19 cellular contexts compared by ENCODE assay signal in the genomic region with DNA sequence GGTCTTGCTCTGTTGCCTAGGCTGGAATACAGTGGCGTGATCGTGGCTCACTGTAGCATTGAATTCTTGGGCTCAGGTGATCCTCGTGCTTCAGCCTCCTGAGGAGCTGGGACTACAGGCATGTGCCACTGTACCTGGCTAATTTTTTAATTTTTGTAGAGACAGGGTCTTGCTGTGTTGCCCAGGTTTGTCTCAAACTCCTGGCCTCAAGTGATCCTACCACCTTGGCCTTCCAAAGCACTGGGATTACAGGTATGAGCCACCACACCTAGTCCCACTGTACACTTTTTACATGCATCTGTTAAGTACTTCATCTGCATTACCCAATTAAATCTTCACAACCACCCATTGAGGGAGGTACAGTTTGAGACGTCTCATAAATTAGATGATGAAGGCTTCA. TPM values are rescaled to one million over a fixed set of nuclear protein-coding genes. Genes with fewer than 3 reads are reported as not detected.
DNase-seq lines count a peak whose midpoint lies in the region; ATAC-seq and TF ChIP-seq lines count a peak whose summit lies in the region.
"Had no signal": no experiment of that assay in that cellular context is flagged by ENCODE, and none has a peak within 500 bp of the region (broad histone marks: within the 10 kb centered on the region; RNA-seq: fewer than 3 reads in every experiment).

No MANE protein-coding gene starts in this region.

- H3K4me1 Mint-ChIP-seq in activated naive CD8-positive, alpha-beta T cell (ENCODE audit: low read depth): peaks cover 92% of the 10 kb centered on the region
- H3K4me1 Mint-ChIP-seq in activated naive CD8-positive, alpha-beta T cell treated with anti-CD3 and anti-CD28 coated beads for 36 hours: peaks cover 73% of the 10 kb centered on the region
- H3K4me1 Mint-ChIP-seq in activated T-helper 17 cell treated with anti-CD3 and anti-CD28 coated beads, Interleukin-2, amount 50 U/mL, for 72 hours: peaks cover 43% of the 10 kb centered on the region
- H3K4me1 Mint-ChIP-seq in type B pancreatic cell (ENCODE audit: unreplicated experiment): peaks cover 22% of the 10 kb centered on the region
- H3K4me1 Mint-ChIP-seq in activated CD8-positive, alpha-beta T cell treated with anti-CD3 and anti-CD28 coated beads, Interleukin-2, amount 10 ng/mL, durations not matched to agents 7 days and 5 days (ENCODE audit: low read depth): peaks cover 29% of the 10 kb centered on the region

- no peak overlapping the region for H4K12ac ChIP-seq in trophoblast cell (ENCODE audit: low read depth, low read length)

- H3K9ac ChIP-seq in trophoblast cell (ENCODE audit: low read length): no peak overlapping the region
- H3K9ac ChIP-seq: BLaER1 had no signal

- CTCF ChIA-PET in activated CD8-positive, alpha-beta T cell treated with anti-CD3 and anti-CD28 coated beads, Interleukin-2, amount 10 ng/mL, durations not matched to agents 7 days and 5 days (lab: Charles Lee): interaction anchor here (0.9 kb wide), 1 partner anchor 12 kb away, joined by 3 read pairs; no protein-coding TSS in a partner anchor

- no CpG with 5 or more reads among the region's 4 CpGs for WGBS in trophoblast cell (ENCODE audit: extremely low coverage, insufficient coverage, insufficient read length)

- no peak overlapping the region for H2AFZ ChIP-seq in trophoblast cell (ENCODE audit: insufficient read depth, low read length, poor library complexity)

- no peak overlapping the region for H2BK120ac ChIP-seq in trophoblast cell (ENCODE audit: insufficient read depth, low read length, poor library complexity)

- no peak for ATAC-seq in activated T-helper 17 cell treated with anti-CD3 and anti-CD28 coated beads, Interleukin-2, amount 50 U/mL, for 72 hours (replicated peaks)
- ATAC-seq in activated CD8-positive, alpha-beta T cell treated with anti-CD3 and anti-CD28 coated beads, Interleukin-2, amount 10 ng/mL, durations not matched to agents 7 days and 5 days: no peak
- ATAC-seq: CD8-positive, alpha-beta T cell; HCT116 had no signal

- H2AK5ac ChIP-seq in trophoblast cell (ENCODE audit: low read length): no peak overlapping the region

- no peak overlapping the region for H3K18ac ChIP-seq in trophoblast cell (ENCODE audit: low read length)

- TF ChIP-seq CTCF in type B pancreatic cell (conservative IDR thresholded peaks at IDR 0.05): no peak

- peak overlapping the region; percentile 99 for H3K4ac ChIP-seq in trophoblast cell (ENCODE audit: low read depth, low read length)

- H3K4me1 ChIP-seq in trophoblast cell (ENCODE audit: control insufficient read depth in 1 of 2, insufficient read depth in 2 of 2, low read length in 2 of 2): peaks cover 0 to 6% of the 10 kb centered on the region in 2 experiments

- H3K36me3 ChIP-seq in trophoblast cell (ENCODE audit: control insufficient read depth in 1 of 2, insufficient read depth in 2 of 2, low read length in 2 of 2): peaks cover 5 to 8% of the 10 kb centered on the region in 2 experiments

- peaks cover 9% of the 10 kb centered on the region for H3K36me3 Mint-ChIP-seq in activated naive CD8-positive, alpha-beta T cell
- H3K36me3 Mint-ChIP-seq in activated naive CD8-positive, alpha-beta T cell treated with anti-CD3 and anti-CD28 coated beads for 36 hours: peaks cover 36% of the 10 kb centered on the region
- peaks cover 80% of the 10 kb centered on the region for H3K36me3 Mint-ChIP-seq in activated T-helper 17 cell treated with anti-CD3 and anti-CD28 coated beads, Interleukin-2, amount 50 U/mL, for 72 hours (ENCODE audit: low read depth)
- peaks cover 23% of the 10 kb centered on the region for H3K36me3 Mint-ChIP-seq in type B pancreatic cell
- H3K36me3 Mint-ChIP-seq in activated CD8-positive, alpha-beta T cell treated with anti-CD3 and anti-CD28 coated beads, Interleukin-2, amount 10 ng/mL, durations not matched to agents 7 days and 5 days (ENCODE audit: low read depth): peaks cover 28% of the 10 kb centered on the region

- H3K9me3 Mint-ChIP-seq in activated naive CD8-positive, alpha-beta T cell (ENCODE audit: low read depth): no peaks in the 10 kb centered on the region
- no peaks in the 10 kb centered on the region for H3K9me3 Mint-ChIP-seq in activated naive CD8-positive, alpha-beta T cell treated with anti-CD3 and anti-CD28 coated beads for 36 hours
- H3K9me3 Mint-ChIP-seq in activated T-helper 17 cell treated with anti-CD3 and anti-CD28 coated beads, Interleukin-2, amount 50 U/mL, for 72 hours: no peaks in the 10 kb centered on the region
- H3K9me3 Mint-ChIP-seq in type B pancreatic cell: no peaks in the 10 kb centered on the region
- no peaks in the 10 kb centered on the region for H3K9me3 Mint-ChIP-seq in activated CD8-positive, alpha-beta T cell treated with anti-CD3 and anti-CD28 coated beads, Interleukin-2, amount 10 ng/mL, durations not matched to agents 7 days and 5 days (ENCODE audit: insufficient read depth)
- H3K9me3 Mint-ChIP-seq: CD8-positive, alpha-beta T cell; HFFc6 had no signal

- no peaks in the 10 kb centered on the region for H3K27me3 ChIP-seq in trophoblast cell (ENCODE audit: insufficient read depth, low read length)
- H3K27me3 ChIP-seq: BLaER1 had no signal

- no peak overlapping the region for H3K4me3 ChIP-seq in trophoblast cell (ENCODE audit: low read depth, low read length)
- H3K4me3 ChIP-seq: BLaER1 had no signal

- H3K27ac Mint-ChIP-seq in activated naive CD8-positive, alpha-beta T cell: peak overlapping the region; percentile 69
- no peak overlapping the region for H3K27ac Mint-ChIP-seq in activated naive CD8-positive, alpha-beta T cell treated with anti-CD3 and anti-CD28 coated beads for 36 hours
- H3K27ac Mint-ChIP-seq in activated T-helper 17 cell treated with anti-CD3 and anti-CD28 coated beads, Interleukin-2, amount 50 U/mL, for 72 hours: peak overlapping the region; percentile 14
- peak overlapping the region; percentile 5 for H3K27ac Mint-ChIP-seq in type B pancreatic cell
- no peak overlapping the region for H3K27ac Mint-ChIP-seq in activated CD8-positive, alpha-beta T cell treated with anti-CD3 and anti-CD28 coated beads, Interleukin-2, amount 10 ng/mL, durations not matched to agents 7 days and 5 days
- H3K27ac Mint-ChIP-seq: CD8-positive, alpha-beta T cell; HFFc6 had no signal

- H3K79me1 ChIP-seq in trophoblast cell (ENCODE audit: low read length): no peaks in the 10 kb centered on the region

- no peak overlapping the region for H2BK12ac ChIP-seq in trophoblast cell (ENCODE audit: low read length)

- H4K8ac ChIP-seq in trophoblast cell (ENCODE audit: low read depth, low read length): no peak overlapping the region

- H3K4me3 Mint-ChIP-seq in activated naive CD8-positive, alpha-beta T cell: peak overlapping the region; percentile 0
- no peak overlapping the region for H3K4me3 Mint-ChIP-seq in activated naive CD8-positive, alpha-beta T cell treated with anti-CD3 and anti-CD28 coated beads for 36 hours
- H3K4me3 Mint-ChIP-seq in activated T-helper 17 cell treated with anti-CD3 and anti-CD28 coated beads, Interleukin-2, amount 50 U/mL, for 72 hours: no peak overlapping the region
- H3K4me3 Mint-ChIP-seq in type B pancreatic cell: no peak overlapping the region
- no peak overlapping the region for H3K4me3 Mint-ChIP-seq in activated CD8-positive, alpha-beta T cell treated with anti-CD3 and anti-CD28 coated beads, Interleukin-2, amount 10 ng/mL, durations not matched to agents 7 days and 5 days
- H3K4me3 Mint-ChIP-seq: CD8-positive, alpha-beta T cell; HFFc6 had no signal

- peaks cover 9% of the 10 kb centered on the region for H3K79me2 ChIP-seq in trophoblast cell (ENCODE audit: control insufficient read depth, insufficient read depth, low read length, poor library complexity)

- H3K14ac ChIP-seq in trophoblast cell (ENCODE audit: low read length): no peak overlapping the region

- no peak for DNase-seq in activated naive CD8-positive, alpha-beta T cell treated with anti-CD3 and anti-CD28 coated beads for 36 hours
- DNase-seq in trophoblast cell (no peak), type B pancreatic cell (ENCODE audit: extremely low spot score, unreplicated experiment) (no peak), NCI-H1048 (lab: John Stamatoyannopoulos, UW) (no peak), cortex of kidney (lab: John Stamatoyannopoulos, UW) (no peak)
- no peak for DNase-seq in activated CD8-positive, alpha-beta T cell treated with anti-CD3 and anti-CD28 coated beads, Interleukin-2, amount 10 ng/mL, durations not matched to agents 7 days and 5 days
- DNase-seq: 8988T; Calu3; CD8-positive, alpha-beta T cell; DMS79 treated with DMSO at 0.1 percent for 48 hours; GF-D8; GOT3; H7; HFFc6 had no signal

- H4K91ac ChIP-seq in trophoblast cell (ENCODE audit: low read depth, low read length): no peak overlapping the region

- H3K9me3 ChIP-seq in trophoblast cell (ENCODE audit: insufficient read depth, low read depth, low read length): no peaks in the 10 kb centered on the region
- H3K9me3 ChIP-seq: BLaER1 had no signal

- H3K27ac ChIP-seq in trophoblast cell (ENCODE audit: low read depth, low read length): no peak overlapping the region
- H3K27ac ChIP-seq: BLaER1, HL-60 had no signal

- no peak overlapping the region for H3K23ac ChIP-seq in trophoblast cell (ENCODE audit: low read length)

- H2BK5ac ChIP-seq in trophoblast cell (ENCODE audit: low read depth, low read length, poor library complexity): no peak overlapping the region

- POLR2A ChIA-PET in activated CD8-positive, alpha-beta T cell treated with anti-CD3 and anti-CD28 coated beads, Interleukin-2, amount 10 ng/mL, durations not matched to agents 7 days and 5 days (lab: Charles Lee): no interaction called here

- H3K27me3 Mint-ChIP-seq in activated naive CD8-positive, alpha-beta T cell: no peaks in the 10 kb centered on the region
- no peaks in the 10 kb centered on the region for H3K27me3 Mint-ChIP-seq in activated naive CD8-positive, alpha-beta T cell treated with anti-CD3 and anti-CD28 coated beads for 36 hours
- H3K27me3 Mint-ChIP-seq in activated T-helper 17 cell treated with anti-CD3 and anti-CD28 coated beads, Interleukin-2, amount 50 U/mL, for 72 hours: no peaks in the 10 kb centered on the region
- H3K27me3 Mint-ChIP-seq in type B pancreatic cell: no peaks in the 10 kb centered on the region
- H3K27me3 Mint-ChIP-seq in activated CD8-positive, alpha-beta T cell treated with anti-CD3 and anti-CD28 coated beads, Interleukin-2, amount 10 ng/mL, durations not matched to agents 7 days and 5 days (ENCODE audit: low read depth): no peaks in the 10 kb centered on the region

- H3K4me2 ChIP-seq in trophoblast cell (ENCODE audit: low read length): no peak overlapping the region
- H3K4me2 ChIP-seq: BLaER1 had no signal

RNA-seq across cellular contexts. Expression of a gene that starts 12.4 kb away (rescaled TPM):
- 10 to 100 TPM; 30.3 to 33.9 TPM for total RNA-seq in activated naive CD8-positive, alpha-beta T cell treated with anti-CD3 and anti-CD28 coated beads for 36 hours
- 10 to 100 TPM; 40.5 to 47.8 TPM for total RNA-seq in activated T-helper 17 cell treated with anti-CD3 and anti-CD28 coated beads, Interleukin-2, amount 50 U/mL, for 72 hours
- polyA plus RNA-seq in trophoblast cell (2013): 19.9 and 21.5 TPM in 2 replicates
- 40.0 and 65.9 TPM in 2 replicates for total RNA-seq in type B pancreatic cell (ENCODE audit: low replicate concordance)
- total RNA-seq in activated CD8-positive, alpha-beta T cell treated with anti-CD3 and anti-CD28 coated beads, Interleukin-2, amount 10 ng/mL, durations not matched to agents 7 days and 5 days: 10 to 100 TPM; 28.8 to 28.9 TPM

Comparison
In these comparisons a context has a peak if more than half of its experiments do, and no peak if none do; other contexts are left out.
1. H3K27ac Mint-ChIP-seq: peak in activated naive CD8-positive, alpha-beta T cell (single experiment), activated T-helper 17 cell treated with anti-CD3 and anti-CD28 coated beads, Interleukin-2, amount 50 U/mL, for 72 hours (single experiment) and type B pancreatic cell (single experiment); none in activated naive CD8-positive, alpha-beta T cell treated with anti-CD3 and anti-CD28 coated beads for 36 hours (single experiment) and activated CD8-positive, alpha-beta T cell treated with anti-CD3 and anti-CD28 coated beads, Interleukin-2, amount 10 ng/mL, durations not matched to agents 7 days and 5 days (single experiment).